18 cellular contexts compared by ENCODE assay signal in genomic region chr11:66151273-66151672, GRCh38.
DNase-seq lines count a peak whose midpoint lies in the region; TF ChIP-seq lines count a peak whose summit lies in the region.
"Had no signal": no experiment of that assay in that cellular context is flagged by ENCODE, and none has a peak within 500 bp of the region (broad histone marks: within the 10 kb centered on the region; RNA-seq: fewer than 3 reads in every experiment).

No MANE protein-coding gene starts in this region.

- H2AK5ac ChIP-seq in mesenchymal stem cell (ENCODE audit: low read length, severe bottlenecking) = peak overlapping the region; percentile 88

- H3K4me1 ChIP-seq in BLaER1 treated with 17β-estradiol and CSF1 and Interleukin-3, amounts not matched to agents 10 nM and 100 nM = peaks cover 26 to 42% (median 31%) of the 10 kb centered on the region in 10 experiments
- H3K4me1 ChIP-seq in HEK293 (ENCODE audit: control insufficient read depth, insufficient read depth, low read length) (no peaks in the 10 kb centered on the region; the same call in 1 of the 2 replicates), SJCRH30 (peaks cover 8% of the 10 kb centered on the region; the same call in 1 of the 2 replicates), mesenchymal stem cell (ENCODE audit: control insufficient read depth, insufficient read depth, low read depth, low read length) (peaks cover 4% of the 10 kb centered on the region)

- DNase-seq in SJCRH30 (peak; percentile 72 to 82), mesenchymal stem cell (no peak), midbrain (lab: John Stamatoyannopoulos, UW) (no peak), GM19240 (ENCODE audit: insufficient read length, low spot score) (no peak), MG63 (no peak), foreskin melanocyte (no peak)
- DNase-seq: activated CD8-positive, alpha-beta T cell treated with anti-CD3 and anti-CD28 coated beads for 36 hours; activated T-cell treated with anti-CD3 and anti-CD28 coated beads, Interleukin-2, amount 50 U/mL, for 1 hour; Caco-2; heart left ventricle; mucosa of descending colon; NCI-H146; NCI-H226; stimulated activated CD4-positive, alpha-beta T cell treated with anti-CD3 and anti-CD28 coated beads, Interleukin-12 subunit alpha, Interleukin-12 subunit beta, amount 100 ng/mL, for 4 hours; T1000 had no signal

- H3K4me2 ChIP-seq in BLaER1 treated with 17β-estradiol and CSF1 and Interleukin-3, amounts not matched to agents 10 nM and 100 nM = peak overlapping the region; percentile 46 to 79 (median 67)
- H3K4me2 ChIP-seq in mesenchymal stem cell (ENCODE audit: low read length, poor library complexity, severe bottlenecking) = peak overlapping the region; percentile 7

- H3K27me3 ChIP-seq in BLaER1 treated with 17β-estradiol and CSF1 and Interleukin-3, amounts not matched to agents 10 nM and 100 nM = no peaks in the 10 kb centered on the region
- H3K27me3 ChIP-seq in SJCRH30 (no peaks in the 10 kb centered on the region), mesenchymal stem cell (ENCODE audit: control insufficient read depth in 1 of 2, insufficient read depth in 1 of 2, low read length in 2 of 2) (no peaks in the 10 kb centered on the region), MG63 (no peaks in the 10 kb centered on the region)
- H3K27me3 ChIP-seq: heart left ventricle had no signal

- H2BK120ac ChIP-seq in mesenchymal stem cell (ENCODE audit: low read depth, low read length) = no peak overlapping the region

- no peak overlapping the region for H4K8ac ChIP-seq in mesenchymal stem cell (ENCODE audit: low read length)

- WGBS in mesenchymal stem cell = 75% methylated on average over 2 of the region's 4 CpGs

- POLR2A ChIA-PET in HEK293 (lab: Yijun Ruan, JAX) = interaction anchor here (0.6 kb wide), 1 partner anchor 119 kb away, joined by 6 read pairs; no protein-coding TSS in a partner anchor

- peak overlapping the region in 1 of 10 experiments; percentile 7; a peak in 1 of 20 replicates for H3K4me3 ChIP-seq in BLaER1 treated with 17β-estradiol and CSF1 and Interleukin-3, amounts not matched to agents 10 nM and 100 nM
- H3K4me3 ChIP-seq in HEK293 (ENCODE audit: low read depth, low read length) (no peak overlapping the region), SJCRH30 (no peak overlapping the region), mesenchymal stem cell (ENCODE audit: insufficient read depth in 1 of 2, low read depth in 1 of 2, low read length in 2 of 2) (no peak overlapping the region), MG63 (no peak overlapping the region)
- H3K4me3 ChIP-seq: heart left ventricle, mucosa of descending colon had no signal

- TF ChIP-seq CTCF in HEK293 (tag by site-specific recombination; IDR thresholded peaks at IDR 0.05) = no peak

- no peak overlapping the region for H4K91ac ChIP-seq in mesenchymal stem cell (ENCODE audit: low read length)

- H3K36me3 ChIP-seq in BLaER1 treated with 17β-estradiol and CSF1 and Interleukin-3, amounts not matched to agents 10 nM and 100 nM = peaks cover 0 to 3% (median 0%) of the 10 kb centered on the region in 11 experiments; a peak in 1 of 22 replicates
- no peaks in the 10 kb centered on the region for H3K36me3 ChIP-seq in HEK293 (ENCODE audit: control insufficient read depth in 2 of 2, insufficient read depth in 1 of 2, low read length in 2 of 2)
- no peaks in the 10 kb centered on the region for H3K36me3 ChIP-seq in SJCRH30
- H3K36me3 ChIP-seq in mesenchymal stem cell (ENCODE audit: control insufficient read depth in 1 of 2, insufficient read depth in 2 of 2, low read depth in 1 of 2, low read length in 2 of 2) = no peaks in the 10 kb centered on the region
- no peaks in the 10 kb centered on the region for H3K36me3 ChIP-seq in MG63
- H3K36me3 ChIP-seq: heart left ventricle had no signal

- H3K14ac ChIP-seq in mesenchymal stem cell (ENCODE audit: low read length in 2 of 2) = no peak overlapping the region

- peaks cover 18% of the 10 kb centered on the region for H3K79me1 ChIP-seq in mesenchymal stem cell (replicated peaks; ENCODE audit: low read length, poor library complexity, severe bottlenecking)

- H3K23ac ChIP-seq in mesenchymal stem cell (ENCODE audit: low read length in 2 of 2) = no peak overlapping the region

- H4K20me1 ChIP-seq in BLaER1 treated with 17β-estradiol and CSF1 and Interleukin-3, amounts not matched to agents 10 nM and 100 nM = peaks cover 0 to 32% (median 4%) of the 10 kb centered on the region in 11 experiments; a peak in 7 of 22 replicates

- no peak overlapping the region for H3K4ac ChIP-seq in mesenchymal stem cell (ENCODE audit: low read depth in 1 of 2, low read length in 2 of 2)

- peak overlapping the region in 6 of 11 experiments; percentile 20 to 62 (median 35); a peak in 10 of 22 replicates for H3K27ac ChIP-seq in BLaER1 treated with 17β-estradiol and CSF1 and Interleukin-3, amounts not matched to agents 10 nM and 100 nM
- H3K27ac ChIP-seq in HEK293 (ENCODE audit: extremely low read depth, low read depth, low read length) (no peak overlapping the region), SJCRH30 (no peak overlapping the region; the same call in 1 of the 2 replicates), mesenchymal stem cell (ENCODE audit: low read length, poor library complexity, severe bottlenecking) (peak overlapping the region; percentile 54)
- H3K27ac ChIP-seq: RWPE1 had no signal

- no peak overlapping the region for H2BK15ac ChIP-seq in mesenchymal stem cell (ENCODE audit: low read depth, poor library complexity, severe bottlenecking)

- H2BK12ac ChIP-seq in mesenchymal stem cell (ENCODE audit: low read length in 2 of 2) = no peak overlapping the region

- H3K18ac ChIP-seq in mesenchymal stem cell (ENCODE audit: low read depth in 1 of 2, low read length in 2 of 2) = no peak overlapping the region

- H3K9me3 ChIP-seq in BLaER1 treated with 17β-estradiol and CSF1 and Interleukin-3, amounts not matched to agents 10 nM and 100 nM (replicated peaks in 1 of 11) = peaks cover 0 to 10% (median 6%) of the 10 kb centered on the region in 11 experiments; a peak in 9 of 22 replicates
- no peaks in the 10 kb centered on the region for H3K9me3 ChIP-seq in HEK293 (ENCODE audit: control insufficient read depth, insufficient read depth, low read depth, low read length)
- H3K9me3 ChIP-seq in SJCRH30 (replicated peaks) = 0 out of 2 replicates have a peak, but pooled peaks cover 3% of the 10 kb centered on the region
- H3K9me3 ChIP-seq in mesenchymal stem cell (ENCODE audit: control insufficient read depth, low read length) = peaks cover 7% of the 10 kb centered on the region
- peaks cover 3% of the 10 kb centered on the region; the same call in 1 of the 2 replicates for H3K9me3 ChIP-seq in MG63
- H3K9me3 ChIP-seq: heart left ventricle, mucosa of descending colon had no signal

- H3K9ac ChIP-seq in BLaER1 treated with 17β-estradiol and CSF1 and Interleukin-3, amounts not matched to agents 10 nM and 100 nM = peak overlapping the region in 7 of 11 experiments; percentile 1 to 61 (median 16); a peak in 9 of 22 replicates
- no peak overlapping the region for H3K9ac ChIP-seq in mesenchymal stem cell (ENCODE audit: low read length)

- CTCF ChIA-PET in HEK293 (lab: Yijun Ruan, JAX) = interaction anchor here (0.5 to 1.2 kb wide), 5 partner anchors 16 to 445 kb away, joined by 3 to 5 read pairs (median 3); no protein-coding TSS in a partner anchor

- H2BK5ac ChIP-seq in mesenchymal stem cell (ENCODE audit: low read depth, low read length, poor library complexity, severe bottlenecking) = no peak overlapping the region

- no peak overlapping the region for H2AFZ ChIP-seq in mesenchymal stem cell (ENCODE audit: low read depth, low read length)

TF ChIP-seq in HEK293, 187 proteins besides CTCF, POLR2A, EP300 and RAD21:
- TF ChIP-seq ZBTB20 (tag by site-specific recombination; IDR thresholded peaks at IDR 0.05) = peak; percentile 60
- TF ChIP-seq ZNF341 (tag by site-specific recombination; IDR thresholded peaks at IDR 0.05; ENCODE audit: low read depth) = peak; percentile 47; the same call in 1 of the 2 replicates
- TF ChIP-seq ZNF521 (tag by site-specific recombination; IDR thresholded peaks at IDR 0.05) = no peak

Comparison
In these comparisons a context has a peak if more than half of its experiments do, and no peak if none do; other contexts are left out.
1. H3K27ac ChIP-seq: peak in BLaER1 treated with 17β-estradiol and CSF1 and Interleukin-3, amounts not matched to agents 10 nM and 100 nM (6 of 11) and mesenchymal stem cell (single experiment); none in HEK293 (single experiment) and SJCRH30 (single experiment).
2. DNase-seq: peak in SJCRH30 (2 of 2); none in mesenchymal stem cell (single experiment), midbrain (single experiment), GM19240 (single experiment), MG63 (single experiment) and foreskin melanocyte (single experiment).